Comparison of ENCODE assay signal across 1 cellular context in the genomic region with DNA sequence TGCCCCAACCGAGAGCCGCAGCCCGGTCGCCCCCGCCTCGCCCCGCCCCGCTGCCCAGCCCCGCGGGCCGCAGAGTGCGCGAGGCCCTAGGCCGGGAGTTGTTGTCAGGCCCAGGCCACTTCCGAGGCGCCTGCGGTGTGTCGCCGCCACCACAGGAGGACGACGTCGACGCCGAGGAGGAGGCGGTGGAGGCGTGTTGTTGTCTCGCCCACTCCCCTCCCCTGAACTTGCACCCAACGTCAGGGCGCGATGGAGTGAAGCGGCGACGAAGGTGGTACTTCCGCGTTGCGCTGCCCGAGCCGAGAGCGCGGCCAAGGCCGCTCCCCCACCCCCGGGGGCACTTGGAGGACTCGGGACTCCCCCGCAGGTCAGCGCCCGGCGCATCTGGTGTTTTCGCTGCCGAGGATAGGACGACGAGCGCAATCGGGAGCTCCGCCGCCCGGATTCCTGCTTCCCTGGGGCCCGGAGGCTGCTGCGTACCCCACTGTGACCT.
A peak's percentile ranks its signal among the peaks of the same experiment; 100 is the strongest.
TF ChIP-seq lines count a peak whose summit lies in the region.

A gene (plus strand): TSS at position 277 of the 493 bp plus-strand sequence. CDS start 386 bp downstream, outside the sequence.

TF ChIP-seq in K562, 482 proteins besides CTCF, POLR2A, EP300 and RAD21 (continued from another document and continues in another):
- TF ChIP-seq, protein P1, sequence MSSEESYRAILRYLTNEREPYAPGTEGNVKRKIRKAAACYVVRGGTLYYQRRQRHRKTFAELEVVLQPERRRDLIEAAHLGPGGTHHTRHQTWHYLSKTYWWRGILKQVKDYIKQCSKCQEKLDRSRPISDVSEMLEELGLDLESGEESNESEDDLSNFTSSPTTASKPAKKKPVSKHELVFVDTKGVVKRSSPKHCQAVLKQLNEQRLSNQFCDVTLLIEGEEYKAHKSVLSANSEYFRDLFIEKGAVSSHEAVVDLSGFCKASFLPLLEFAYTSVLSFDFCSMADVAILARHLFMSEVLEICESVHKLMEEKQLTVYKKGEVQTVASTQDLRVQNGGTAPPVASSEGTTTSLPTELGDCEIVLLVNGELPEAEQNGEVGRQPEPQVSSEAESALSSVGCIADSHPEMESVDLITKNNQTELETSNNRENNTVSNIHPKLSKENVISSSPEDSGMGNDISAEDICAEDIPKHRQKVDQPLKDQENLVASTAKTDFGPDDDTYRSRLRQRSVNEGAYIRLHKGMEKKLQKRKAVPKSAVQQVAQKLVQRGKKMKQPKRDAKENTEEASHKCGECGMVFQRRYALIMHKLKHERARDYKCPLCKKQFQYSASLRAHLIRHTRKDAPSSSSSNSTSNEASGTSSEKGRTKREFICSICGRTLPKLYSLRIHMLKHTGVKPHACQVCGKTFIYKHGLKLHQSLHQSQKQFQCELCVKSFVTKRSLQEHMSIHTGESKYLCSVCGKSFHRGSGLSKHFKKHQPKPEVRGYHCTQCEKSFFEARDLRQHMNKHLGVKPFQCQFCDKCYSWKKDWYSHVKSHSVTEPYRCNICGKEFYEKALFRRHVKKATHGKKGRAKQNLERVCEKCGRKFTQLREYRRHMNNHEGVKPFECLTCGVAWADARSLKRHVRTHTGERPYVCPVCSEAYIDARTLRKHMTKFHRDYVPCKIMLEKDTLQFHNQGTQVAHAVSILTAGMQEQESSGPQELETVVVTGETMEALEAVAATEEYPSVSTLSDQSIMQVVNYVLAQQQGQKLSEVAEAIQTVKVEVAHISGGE (CRISPR knock-in tag; IDR thresholded peaks at IDR 0.05) = peak in 1 of 3 experiments; percentile 52; a peak in 2 of 6 replicates
- TF ChIP-seq DACH1 (IDR thresholded peaks at IDR 0.05; ENCODE audit: partially characterized antibody) (no peak), KLF13 (tag; IDR thresholded peaks at IDR 0.05; ENCODE audit: borderline replicate concordance, low read depth) (peak; percentile 57; the same call in 1 of the 2 replicates), ZNF408 (CRISPR knock-in tag; IDR thresholded peaks at IDR 0.05; ENCODE audit: low read depth) (no peak), MYC (IDR thresholded peaks at IDR 0.05; ENCODE audit: low read depth, low read length) (peak; percentile 6; the same call in 1 of the 2 replicates), MYC (CRISPR knock-in tag; IDR thresholded peaks at IDR 0.05; ENCODE audit: borderline replicate concordance, low read depth) (peak; percentile 64; the same call in 1 of the 2 replicates), ZNF232 (CRISPR knock-in tag; IDR thresholded peaks at IDR 0.05) (0 out of 2 replicates have a peak, but pooled peaks have one; percentile 62), FOXJ3 (CRISPR knock-in tag; IDR thresholded peaks at IDR 0.05) (no peak), HNRNPUL1 (IDR thresholded peaks at IDR 0.05; ENCODE audit: low read length) (no peak), SREBF2 (CRISPR knock-in tag; IDR thresholded peaks at IDR 0.05) (no peak), MEIS2 (IDR thresholded peaks at IDR 0.05; ENCODE audit: partially characterized antibody) (no peak), L3MBTL2 (IDR thresholded peaks at IDR 0.05) (peak; percentile 66), CHD1 (IDR thresholded peaks at IDR 0.05; ENCODE audit: low read length) (peak; percentile 26), FIP1L1 (IDR thresholded peaks at IDR 0.05; ENCODE audit: low read depth, low read length, poor library complexity, severe bottlenecking) (peak; percentile 89), CBX3 (IDR thresholded peaks at IDR 0.05; ENCODE audit: borderline replicate concordance in 1 of 2, low read length in 2 of 2) (peak in 1 of 2 experiments; percentile 31; a peak in 1 of 3 replicates), ZNF589 (CRISPR knock-in tag; IDR thresholded peaks at IDR 0.05; ENCODE audit: low read depth) (0 out of 2 replicates have a peak, but pooled peaks have one; percentile 36), ELF1 (tag; IDR thresholded peaks at IDR 0.05) (peak; percentile 90), CCNT2 (IDR thresholded peaks at IDR 0.05; ENCODE audit: borderline replicate concordance, extremely low read depth, insufficient read length, low read depth, low read length) (peak; percentile 43), GABPB1 (CRISPR knock-in tag; IDR thresholded peaks at IDR 0.05) (no peak), U2AF1 (optimal IDR thresholded peaks at IDR 0.05; ENCODE audit: low read depth, low read length) (peak; percentile 25), PURB (CRISPR knock-in tag; IDR thresholded peaks at IDR 0.05; ENCODE audit: low read depth) (no peak)
- TF ChIP-seq, protein P2, sequence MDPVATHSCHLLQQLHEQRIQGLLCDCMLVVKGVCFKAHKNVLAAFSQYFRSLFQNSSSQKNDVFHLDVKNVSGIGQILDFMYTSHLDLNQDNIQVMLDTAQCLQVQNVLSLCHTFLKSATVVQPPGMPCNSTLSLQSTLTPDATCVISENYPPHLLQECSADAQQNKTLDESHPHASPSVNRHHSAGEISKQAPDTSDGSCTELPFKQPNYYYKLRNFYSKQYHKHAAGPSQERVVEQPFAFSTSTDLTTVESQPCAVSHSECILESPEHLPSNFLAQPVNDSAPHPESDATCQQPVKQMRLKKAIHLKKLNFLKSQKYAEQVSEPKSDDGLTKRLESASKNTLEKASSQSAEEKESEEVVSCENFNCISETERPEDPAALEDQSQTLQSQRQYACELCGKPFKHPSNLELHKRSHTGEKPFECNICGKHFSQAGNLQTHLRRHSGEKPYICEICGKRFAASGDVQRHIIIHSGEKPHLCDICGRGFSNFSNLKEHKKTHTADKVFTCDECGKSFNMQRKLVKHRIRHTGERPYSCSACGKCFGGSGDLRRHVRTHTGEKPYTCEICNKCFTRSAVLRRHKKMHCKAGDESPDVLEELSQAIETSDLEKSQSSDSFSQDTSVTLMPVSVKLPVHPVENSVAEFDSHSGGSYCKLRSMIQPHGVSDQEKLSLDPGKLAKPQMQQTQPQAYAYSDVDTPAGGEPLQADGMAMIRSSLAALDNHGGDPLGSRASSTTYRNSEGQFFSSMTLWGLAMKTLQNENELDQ (CRISPR knock-in tag; IDR thresholded peaks at IDR 0.05; ENCODE audit: borderline replicate concordance) = 0 out of 2 replicates have a peak, but pooled peaks have one; percentile 40
- TF ChIP-seq, protein P3, sequence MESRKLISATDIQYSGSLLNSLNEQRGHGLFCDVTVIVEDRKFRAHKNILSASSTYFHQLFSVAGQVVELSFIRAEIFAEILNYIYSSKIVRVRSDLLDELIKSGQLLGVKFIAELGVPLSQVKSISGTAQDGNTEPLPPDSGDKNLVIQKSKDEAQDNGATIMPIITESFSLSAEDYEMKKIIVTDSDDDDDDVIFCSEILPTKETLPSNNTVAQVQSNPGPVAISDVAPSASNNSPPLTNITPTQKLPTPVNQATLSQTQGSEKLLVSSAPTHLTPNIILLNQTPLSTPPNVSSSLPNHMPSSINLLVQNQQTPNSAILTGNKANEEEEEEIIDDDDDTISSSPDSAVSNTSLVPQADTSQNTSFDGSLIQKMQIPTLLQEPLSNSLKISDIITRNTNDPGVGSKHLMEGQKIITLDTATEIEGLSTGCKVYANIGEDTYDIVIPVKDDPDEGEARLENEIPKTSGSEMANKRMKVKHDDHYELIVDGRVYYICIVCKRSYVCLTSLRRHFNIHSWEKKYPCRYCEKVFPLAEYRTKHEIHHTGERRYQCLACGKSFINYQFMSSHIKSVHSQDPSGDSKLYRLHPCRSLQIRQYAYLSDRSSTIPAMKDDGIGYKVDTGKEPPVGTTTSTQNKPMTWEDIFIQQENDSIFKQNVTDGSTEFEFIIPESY (CRISPR knock-in tag; IDR thresholded peaks at IDR 0.05) = 0 out of 2 replicates have a peak, but pooled peaks have one; percentile 43
- TF ChIP-seq, protein P4, sequence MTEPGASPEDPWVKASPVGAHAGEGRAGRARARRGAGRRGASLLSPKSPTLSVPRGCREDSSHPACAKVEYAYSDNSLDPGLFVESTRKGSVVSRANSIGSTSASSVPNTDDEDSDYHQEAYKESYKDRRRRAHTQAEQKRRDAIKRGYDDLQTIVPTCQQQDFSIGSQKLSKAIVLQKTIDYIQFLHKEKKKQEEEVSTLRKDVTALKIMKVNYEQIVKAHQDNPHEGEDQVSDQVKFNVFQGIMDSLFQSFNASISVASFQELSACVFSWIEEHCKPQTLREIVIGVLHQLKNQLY (CRISPR knock-in tag; conservative IDR thresholded peaks at IDR 0.05) = 0 out of 4 replicates have a peak, but pooled peaks of 1 of the 2 experiments have one; percentile 19
- TF ChIP-seq, protein P5, sequence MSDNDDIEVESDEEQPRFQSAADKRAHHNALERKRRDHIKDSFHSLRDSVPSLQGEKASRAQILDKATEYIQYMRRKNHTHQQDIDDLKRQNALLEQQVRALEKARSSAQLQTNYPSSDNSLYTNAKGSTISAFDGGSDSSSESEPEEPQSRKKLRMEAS (CRISPR knock-in tag; IDR thresholded peaks at IDR 0.05) = peak; percentile 4; the same call in 1 of the 2 replicates
- TF ChIP-seq, protein P6, sequence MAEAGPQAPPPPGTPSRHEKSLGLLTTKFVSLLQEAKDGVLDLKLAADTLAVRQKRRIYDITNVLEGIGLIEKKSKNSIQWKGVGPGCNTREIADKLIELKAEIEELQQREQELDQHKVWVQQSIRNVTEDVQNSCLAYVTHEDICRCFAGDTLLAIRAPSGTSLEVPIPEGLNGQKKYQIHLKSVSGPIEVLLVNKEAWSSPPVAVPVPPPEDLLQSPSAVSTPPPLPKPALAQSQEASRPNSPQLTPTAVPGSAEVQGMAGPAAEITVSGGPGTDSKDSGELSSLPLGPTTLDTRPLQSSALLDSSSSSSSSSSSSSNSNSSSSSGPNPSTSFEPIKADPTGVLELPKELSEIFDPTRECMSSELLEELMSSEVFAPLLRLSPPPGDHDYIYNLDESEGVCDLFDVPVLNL (CRISPR knock-in tag; IDR thresholded peaks at IDR 0.05; ENCODE audit: low read depth) = no peak; the same call in 1 of the 2 replicates
- TF ChIP-seq, protein P7, sequence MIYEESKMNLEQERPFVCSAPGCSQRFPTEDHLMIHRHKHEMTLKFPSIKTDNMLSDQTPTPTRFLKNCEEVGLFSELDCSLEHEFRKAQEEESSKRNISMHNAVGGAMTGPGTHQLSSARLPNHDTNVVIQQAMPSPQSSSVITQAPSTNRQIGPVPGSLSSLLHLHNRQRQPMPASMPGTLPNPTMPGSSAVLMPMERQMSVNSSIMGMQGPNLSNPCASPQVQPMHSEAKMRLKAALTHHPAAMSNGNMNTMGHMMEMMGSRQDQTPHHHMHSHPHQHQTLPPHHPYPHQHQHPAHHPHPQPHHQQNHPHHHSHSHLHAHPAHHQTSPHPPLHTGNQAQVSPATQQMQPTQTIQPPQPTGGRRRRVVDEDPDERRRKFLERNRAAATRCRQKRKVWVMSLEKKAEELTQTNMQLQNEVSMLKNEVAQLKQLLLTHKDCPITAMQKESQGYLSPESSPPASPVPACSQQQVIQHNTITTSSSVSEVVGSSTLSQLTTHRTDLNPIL (CRISPR knock-in tag; IDR thresholded peaks at IDR 0.05) = no peak
- TF ChIP-seq, protein P8, sequence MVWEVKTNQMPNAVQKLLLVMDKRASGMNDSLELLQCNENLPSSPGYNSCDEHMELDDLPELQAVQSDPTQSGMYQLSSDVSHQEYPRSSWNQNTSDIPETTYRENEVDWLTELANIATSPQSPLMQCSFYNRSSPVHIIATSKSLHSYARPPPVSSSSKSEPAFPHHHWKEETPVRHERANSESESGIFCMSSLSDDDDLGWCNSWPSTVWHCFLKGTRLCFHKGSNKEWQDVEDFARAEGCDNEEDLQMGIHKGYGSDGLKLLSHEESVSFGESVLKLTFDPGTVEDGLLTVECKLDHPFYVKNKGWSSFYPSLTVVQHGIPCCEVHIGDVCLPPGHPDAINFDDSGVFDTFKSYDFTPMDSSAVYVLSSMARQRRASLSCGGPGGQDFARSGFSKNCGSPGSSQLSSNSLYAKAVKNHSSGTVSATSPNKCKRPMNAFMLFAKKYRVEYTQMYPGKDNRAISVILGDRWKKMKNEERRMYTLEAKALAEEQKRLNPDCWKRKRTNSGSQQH (CRISPR knock-in tag; IDR thresholded peaks at IDR 0.05) = peak; percentile 23; the same call in 1 of the 2 replicates
- TF ChIP-seq, protein P9, sequence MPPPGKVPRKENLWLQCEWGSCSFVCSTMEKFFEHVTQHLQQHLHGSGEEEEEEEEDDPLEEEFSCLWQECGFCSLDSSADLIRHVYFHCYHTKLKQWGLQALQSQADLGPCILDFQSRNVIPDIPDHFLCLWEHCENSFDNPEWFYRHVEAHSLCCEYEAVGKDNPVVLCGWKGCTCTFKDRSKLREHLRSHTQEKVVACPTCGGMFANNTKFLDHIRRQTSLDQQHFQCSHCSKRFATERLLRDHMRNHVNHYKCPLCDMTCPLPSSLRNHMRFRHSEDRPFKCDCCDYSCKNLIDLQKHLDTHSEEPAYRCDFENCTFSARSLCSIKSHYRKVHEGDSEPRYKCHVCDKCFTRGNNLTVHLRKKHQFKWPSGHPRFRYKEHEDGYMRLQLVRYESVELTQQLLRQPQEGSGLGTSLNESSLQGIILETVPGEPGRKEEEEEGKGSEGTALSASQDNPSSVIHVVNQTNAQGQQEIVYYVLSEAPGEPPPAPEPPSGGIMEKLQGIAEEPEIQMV (tag; conservative IDR thresholded peaks at IDR 0.05; ENCODE audit: low read depth) = no peak
- TF ChIP-seq, protein P10, sequence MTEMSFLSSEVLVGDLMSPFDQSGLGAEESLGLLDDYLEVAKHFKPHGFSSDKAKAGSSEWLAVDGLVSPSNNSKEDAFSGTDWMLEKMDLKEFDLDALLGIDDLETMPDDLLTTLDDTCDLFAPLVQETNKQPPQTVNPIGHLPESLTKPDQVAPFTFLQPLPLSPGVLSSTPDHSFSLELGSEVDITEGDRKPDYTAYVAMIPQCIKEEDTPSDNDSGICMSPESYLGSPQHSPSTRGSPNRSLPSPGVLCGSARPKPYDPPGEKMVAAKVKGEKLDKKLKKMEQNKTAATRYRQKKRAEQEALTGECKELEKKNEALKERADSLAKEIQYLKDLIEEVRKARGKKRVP (CRISPR knock-in tag; IDR thresholded peaks at IDR 0.05) = 0 out of 2 replicates have a peak, but pooled peaks have one; percentile 5
- TF ChIP-seq, protein P11, sequence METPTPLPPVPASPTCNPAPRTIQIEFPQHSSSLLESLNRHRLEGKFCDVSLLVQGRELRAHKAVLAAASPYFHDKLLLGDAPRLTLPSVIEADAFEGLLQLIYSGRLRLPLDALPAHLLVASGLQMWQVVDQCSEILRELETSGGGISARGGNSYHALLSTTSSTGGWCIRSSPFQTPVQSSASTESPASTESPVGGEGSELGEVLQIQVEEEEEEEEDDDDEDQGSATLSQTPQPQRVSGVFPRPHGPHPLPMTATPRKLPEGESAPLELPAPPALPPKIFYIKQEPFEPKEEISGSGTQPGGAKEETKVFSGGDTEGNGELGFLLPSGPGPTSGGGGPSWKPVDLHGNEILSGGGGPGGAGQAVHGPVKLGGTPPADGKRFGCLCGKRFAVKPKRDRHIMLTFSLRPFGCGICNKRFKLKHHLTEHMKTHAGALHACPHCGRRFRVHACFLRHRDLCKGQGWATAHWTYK (CRISPR knock-in tag; IDR thresholded peaks at IDR 0.05) = peak; percentile 71
- TF ChIP-seq, protein P12, sequence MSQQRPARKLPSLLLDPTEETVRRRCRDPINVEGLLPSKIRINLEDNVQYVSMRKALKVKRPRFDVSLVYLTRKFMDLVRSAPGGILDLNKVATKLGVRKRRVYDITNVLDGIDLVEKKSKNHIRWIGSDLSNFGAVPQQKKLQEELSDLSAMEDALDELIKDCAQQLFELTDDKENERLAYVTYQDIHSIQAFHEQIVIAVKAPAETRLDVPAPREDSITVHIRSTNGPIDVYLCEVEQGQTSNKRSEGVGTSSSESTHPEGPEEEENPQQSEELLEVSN (IDR thresholded peaks at IDR 0.05; ENCODE audit: borderline replicate concordance in 1 of 2, extremely low read depth in 1 of 2, insufficient read depth in 1 of 2, insufficient read length in 1 of 2, low read depth in 1 of 2, low read length in 1 of 2, poor library complexity in 1 of 2, severe bottlenecking in 1 of 2) = peak; percentile 59 to 75
- TF ChIP-seq, protein P13, sequence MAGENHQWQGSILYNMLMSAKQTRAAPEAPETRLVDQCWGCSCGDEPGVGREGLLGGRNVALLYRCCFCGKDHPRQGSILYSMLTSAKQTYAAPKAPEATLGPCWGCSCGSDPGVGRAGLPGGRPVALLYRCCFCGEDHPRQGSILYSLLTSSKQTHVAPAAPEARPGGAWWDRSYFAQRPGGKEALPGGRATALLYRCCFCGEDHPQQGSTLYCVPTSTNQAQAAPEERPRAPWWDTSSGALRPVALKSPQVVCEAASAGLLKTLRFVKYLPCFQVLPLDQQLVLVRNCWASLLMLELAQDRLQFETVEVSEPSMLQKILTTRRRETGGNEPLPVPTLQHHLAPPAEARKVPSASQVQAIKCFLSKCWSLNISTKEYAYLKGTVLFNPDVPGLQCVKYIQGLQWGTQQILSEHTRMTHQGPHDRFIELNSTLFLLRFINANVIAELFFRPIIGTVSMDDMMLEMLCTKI (IDR thresholded peaks at IDR 0.05; ENCODE audit: partially characterized antibody) = no peak
